28 cellular contexts compared by ENCODE assay signal in the genomic region with DNA sequence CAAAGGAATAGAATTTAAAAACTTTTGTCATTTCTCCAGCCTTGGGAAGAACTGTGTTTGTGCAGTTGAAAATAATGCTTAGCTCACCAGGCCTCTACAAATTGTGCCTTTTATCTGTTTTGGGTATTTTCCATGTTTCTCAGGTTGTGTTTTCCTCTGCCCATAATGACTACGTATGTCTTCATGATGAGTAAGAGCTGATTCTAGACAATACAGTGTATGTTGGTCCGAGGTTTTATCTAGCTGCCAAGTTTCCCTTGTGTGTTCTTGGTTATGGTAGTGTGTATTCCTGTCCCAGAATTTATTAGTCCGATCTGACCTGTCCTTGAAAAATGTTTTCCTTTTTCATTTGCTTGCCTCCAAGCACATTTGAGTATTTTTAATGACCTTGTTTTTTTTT.
DNase-seq lines count a peak whose midpoint lies in the region; ATAC-seq and TF ChIP-seq lines count a peak whose summit lies in the region.
"Had no signal": no experiment of that assay in that cellular context is flagged by ENCODE, and none has a peak within 500 bp of the region (broad histone marks: within the 10 kb centered on the region; RNA-seq: fewer than 3 reads in every experiment).

No MANE protein-coding gene starts in this region.

- no peaks in the 10 kb centered on the region for H3K27me3 Mint-ChIP-seq in activated CD4-positive, alpha-beta T cell treated with anti-CD3 and anti-CD28 coated beads for 36 hours
- H3K27me3 Mint-ChIP-seq: CD4-positive, alpha-beta memory T cell; natural killer cell treated with Interleukin-12 subunit alpha and Interleukin-12 subunit beta and Interleukin-15 and Interleukin-18, amount 100 ng/mL, for 72 hours; stimulated activated naive CD8-positive, alpha-beta T cell treated with anti-CD3 and anti-CD28 coated beads, Interleukin-15, amount 100 ng/mL, for 72 hours had no signal

- no peak for DNase-seq in activated CD4-positive, alpha-beta T cell treated with anti-CD3 and anti-CD28 coated beads for 36 hours
- DNase-seq in activated CD4-positive, alpha-beta T cell treated with anti-CD3 and anti-CD28 coated beads, Interleukin-2, amount 50 U/mL, for 1 hour = no peak
- DNase-seq in amniotic epithelial cell (ENCODE audit: low read depth) = peak; percentile 61
- peak; percentile 17 for DNase-seq in epithelial cell of esophagus (ENCODE audit: low read depth)
- no peak for DNase-seq in stimulated activated effector memory CD8-positive, alpha-beta T cell treated with anti-CD3 and anti-CD28 coated beads, Interleukin-12 subunit alpha, Interleukin-12 subunit beta, amount 100 ng/mL, for 72 hours (ENCODE audit: low spot score in 2 of 2)
- no peak for DNase-seq in stimulated activated CD4-positive, alpha-beta T cell treated with anti-CD3 and anti-CD28 coated beads, Interleukin-15, amount 100 ng/mL, for 24 hours
- no peak for DNase-seq in GM10266 (ENCODE audit: extremely low spot score)
- DNase-seq: activated CD4-positive, alpha-beta T cell treated with anti-CD3 and anti-CD28 coated beads for 48 hours; activated gamma-delta T cell treated with Interleukin-2 at 50 U/mL for 16 hours; activated T-cell treated with anti-CD3 and anti-CD28 coated beads, Interleukin-2, amount 50 U/mL, for 1 hour; CD4-positive, alpha-beta memory T cell; cortex of kidney; lower lobe of right lung; MG63; NCI-H1105 treated with DMSO at 0.1 percent for 48 hours; NCI-H2081; NCI-H774; ovary; RPMI8226; stimulated activated naive CD8-positive, alpha-beta T cell treated with anti-CD3 and anti-CD28 coated beads, Interleukin-15, amount 100 ng/mL, for 72 hours; T-helper 2 cell; thyroid gland had no signal

- CTCF ChIA-PET in activated CD4-positive, alpha-beta T cell treated with anti-CD3 and anti-CD28 coated beads for 36 hours (lab: Charles Lee) = no interaction called here

- no peak overlapping the region for H3K4me3 ChIP-seq in epithelial cell of esophagus (ENCODE audit: low read length)
- H3K4me3 ChIP-seq: cardiac muscle cell, esophagus muscularis mucosa, lower lobe of right lung, MG63, ovary, skin epidermis, thyroid gland, vagina had no signal

- no peak for TF ChIP-seq CTCF in epithelial cell of esophagus (IDR thresholded peaks at IDR 0.05; ENCODE audit: insufficient read depth, low read depth, low read length, missing control alignments)
- TF ChIP-seq CTCF in GM10266 (IDR thresholded peaks at IDR 0.05; ENCODE audit: control insufficient read depth, insufficient read depth, low read depth, missing control alignments) = no peak

- no peak overlapping the region for H3K27ac Mint-ChIP-seq in activated CD4-positive, alpha-beta T cell treated with anti-CD3 and anti-CD28 coated beads for 36 hours
- no peak overlapping the region for H3K27ac Mint-ChIP-seq in stimulated activated effector memory CD8-positive, alpha-beta T cell treated with anti-CD3 and anti-CD28 coated beads, Interleukin-12 subunit alpha, Interleukin-12 subunit beta, amount 100 ng/mL, for 72 hours
- H3K27ac Mint-ChIP-seq: CD4-positive, alpha-beta memory T cell; natural killer cell treated with Interleukin-12 subunit alpha and Interleukin-12 subunit beta and Interleukin-15 and Interleukin-18, amount 100 ng/mL, for 72 hours; stimulated activated naive CD8-positive, alpha-beta T cell treated with anti-CD3 and anti-CD28 coated beads, Interleukin-15, amount 100 ng/mL, for 72 hours had no signal

- intact Hi-C loops in activated CD4-positive, alpha-beta T cell treated with anti-CD3 and anti-CD28 coated beads for 36 hours (cut with DNase I, micrococcal nuclease) = no loop called here

- H3K36me3 Mint-ChIP-seq in activated CD4-positive, alpha-beta T cell treated with anti-CD3 and anti-CD28 coated beads for 36 hours (ENCODE audit: low read depth) = no peaks in the 10 kb centered on the region
- H3K36me3 Mint-ChIP-seq in stimulated activated effector memory CD8-positive, alpha-beta T cell treated with anti-CD3 and anti-CD28 coated beads, Interleukin-12 subunit alpha, Interleukin-12 subunit beta, amount 100 ng/mL, for 72 hours = no peaks in the 10 kb centered on the region
- H3K36me3 Mint-ChIP-seq: natural killer cell treated with Interleukin-12 subunit alpha and Interleukin-12 subunit beta and Interleukin-15 and Interleukin-18, amount 100 ng/mL, for 72 hours had no signal

- no peak overlapping the region for H3K4me3 Mint-ChIP-seq in activated CD4-positive, alpha-beta T cell treated with anti-CD3 and anti-CD28 coated beads for 36 hours
- H3K4me3 Mint-ChIP-seq in stimulated activated effector memory CD8-positive, alpha-beta T cell treated with anti-CD3 and anti-CD28 coated beads, Interleukin-12 subunit alpha, Interleukin-12 subunit beta, amount 100 ng/mL, for 72 hours = no peak overlapping the region
- H3K4me3 Mint-ChIP-seq: CD4-positive, alpha-beta memory T cell; natural killer cell treated with Interleukin-12 subunit alpha and Interleukin-12 subunit beta and Interleukin-15 and Interleukin-18, amount 100 ng/mL, for 72 hours; stimulated activated naive CD8-positive, alpha-beta T cell treated with anti-CD3 and anti-CD28 coated beads, Interleukin-15, amount 100 ng/mL, for 72 hours had no signal

- POLR2A ChIA-PET in activated CD4-positive, alpha-beta T cell treated with anti-CD3 and anti-CD28 coated beads for 36 hours (lab: Charles Lee) = no interaction called here

- ATAC-seq in activated CD4-positive, alpha-beta T cell treated with anti-CD3 and anti-CD28 coated beads for 36 hours = peak; percentile 42
- peak; percentile 31 for ATAC-seq in stimulated activated effector memory CD8-positive, alpha-beta T cell treated with anti-CD3 and anti-CD28 coated beads, Interleukin-12 subunit alpha, Interleukin-12 subunit beta, amount 100 ng/mL, for 72 hours
- no peak for ATAC-seq in HG03025 (IDR thresholded peaks at IDR 0.05; ENCODE audit: low FRiP score, unreplicated experiment)
- ATAC-seq: lower lobe of right lung; natural killer cell treated with Interleukin-12 subunit alpha and Interleukin-12 subunit beta and Interleukin-15 and Interleukin-18, amount 100 ng/mL, for 72 hours; stimulated activated naive CD8-positive, alpha-beta T cell treated with anti-CD3 and anti-CD28 coated beads, Interleukin-15, amount 100 ng/mL, for 72 hours had no signal

- H3K4me1 Mint-ChIP-seq in activated CD4-positive, alpha-beta T cell treated with anti-CD3 and anti-CD28 coated beads for 36 hours = no peaks in the 10 kb centered on the region
- no peaks in the 10 kb centered on the region for H3K4me1 Mint-ChIP-seq in stimulated activated effector memory CD8-positive, alpha-beta T cell treated with anti-CD3 and anti-CD28 coated beads, Interleukin-12 subunit alpha, Interleukin-12 subunit beta, amount 100 ng/mL, for 72 hours
- H3K4me1 Mint-ChIP-seq: stimulated activated naive CD8-positive, alpha-beta T cell treated with anti-CD3 and anti-CD28 coated beads, Interleukin-15, amount 100 ng/mL, for 72 hours had no signal

- H3K9me3 Mint-ChIP-seq in activated CD4-positive, alpha-beta T cell treated with anti-CD3 and anti-CD28 coated beads for 36 hours (ENCODE audit: low read depth) = no peaks in the 10 kb centered on the region
- H3K9me3 Mint-ChIP-seq in stimulated activated effector memory CD8-positive, alpha-beta T cell treated with anti-CD3 and anti-CD28 coated beads, Interleukin-12 subunit alpha, Interleukin-12 subunit beta, amount 100 ng/mL, for 72 hours = no peaks in the 10 kb centered on the region
- H3K9me3 Mint-ChIP-seq: CD4-positive, alpha-beta memory T cell; natural killer cell treated with Interleukin-12 subunit alpha and Interleukin-12 subunit beta and Interleukin-15 and Interleukin-18, amount 100 ng/mL, for 72 hours; stimulated activated naive CD8-positive, alpha-beta T cell treated with anti-CD3 and anti-CD28 coated beads, Interleukin-15, amount 100 ng/mL, for 72 hours had no signal

Comparison
In these comparisons a context has a peak if more than half of its experiments do, and no peak if none do; other contexts are left out.
1. DNase-seq: peak in amniotic epithelial cell (single experiment) and epithelial cell of esophagus (single experiment); none in activated CD4-positive, alpha-beta T cell treated with anti-CD3 and anti-CD28 coated beads for 36 hours (single experiment), activated CD4-positive, alpha-beta T cell treated with anti-CD3 and anti-CD28 coated beads, Interleukin-2, amount 50 U/mL, for 1 hour (single experiment), stimulated activated effector memory CD8-positive, alpha-beta T cell treated with anti-CD3 and anti-CD28 coated beads, Interleukin-12 subunit alpha, Interleukin-12 subunit beta, amount 100 ng/mL, for 72 hours (0 of 2), stimulated activated CD4-positive, alpha-beta T cell treated with anti-CD3 and anti-CD28 coated beads, Interleukin-15, amount 100 ng/mL, for 24 hours (single experiment) and GM10266 (single experiment).